Comparison of ENCODE assay signal across 9 cellular contexts in genomic region chr15:51917493-51917892, GRCh38. TPM values are rescaled to one million over a fixed set of nuclear protein-coding genes. Genes with fewer than 3 reads are reported as not detected.
A peak's percentile ranks its signal among the peaks of the same experiment; 100 is the strongest.
DNase-seq lines count a peak whose midpoint lies in the region; ATAC-seq and TF ChIP-seq lines count a peak whose summit lies in the region.
"Had no signal": no experiment of that assay in that cellular context is flagged by ENCODE, and none has a peak within 500 bp of the region (broad histone marks: within the 10 kb centered on the region; RNA-seq: fewer than 3 reads in every experiment).

No MANE protein-coding gene starts in this region.

- DNase-seq in ELR (ENCODE audit: low read depth) (peak; percentile 56), NCI-H69 (lab: John Stamatoyannopoulos, UW) (peak; percentile 70), endothelial cell (ENCODE audit: low spot score) (peak; percentile 17), inferior parietal cortex (ENCODE audit: extremely low spot score) (no peak), COLO829 (ENCODE audit: low spot score) (no peak)
- no peak for DNase-seq in stimulated activated CD8-positive, alpha-beta memory T cell treated with anti-CD3 and anti-CD28 coated beads, Interleukin-4, amount 100 ng/mL, for 48 hours

- no peaks in the 10 kb centered on the region for H3K9me3 Mint-ChIP-seq in endothelial cell (ENCODE audit: unreplicated experiment)
- H3K9me3 Mint-ChIP-seq: naive thymus-derived CD4-positive, alpha-beta T cell had no signal

- no peak overlapping the region for H3K4me3 Mint-ChIP-seq in endothelial cell (ENCODE audit: unreplicated experiment)
- H3K4me3 Mint-ChIP-seq: naive thymus-derived CD4-positive, alpha-beta T cell had no signal

- no peak overlapping the region for H3K27ac ChIP-seq in 22Rv1

- no peaks in the 10 kb centered on the region for H3K4me1 Mint-ChIP-seq in endothelial cell (ENCODE audit: unreplicated experiment)
- H3K4me1 Mint-ChIP-seq: naive thymus-derived CD4-positive, alpha-beta T cell had no signal

- no peak overlapping the region for H3K27ac Mint-ChIP-seq in endothelial cell (ENCODE audit: unreplicated experiment)
- H3K27ac Mint-ChIP-seq: naive thymus-derived CD4-positive, alpha-beta T cell had no signal

- ATAC-seq in GM19324 (IDR thresholded peaks at IDR 0.05; ENCODE audit: low FRiP score, unreplicated experiment) = no peak
- ATAC-seq: naive thymus-derived CD4-positive, alpha-beta T cell had no signal

- TF ChIP-seq CTCF in 22Rv1 (IDR thresholded peaks at IDR 0.05) = peak; percentile 64
- TF ChIP-seq CTCF in endothelial cell (IDR thresholded peaks at IDR 0.05; ENCODE audit: unreplicated experiment) = no peak

- peaks cover 3% of the 10 kb centered on the region for H3K27me3 Mint-ChIP-seq in endothelial cell (ENCODE audit: unreplicated experiment)
- H3K27me3 Mint-ChIP-seq: naive thymus-derived CD4-positive, alpha-beta T cell had no signal

- H3K36me3 Mint-ChIP-seq in endothelial cell (ENCODE audit: low read depth, unreplicated experiment) = peaks cover 8% of the 10 kb centered on the region

RNA-seq across cellular contexts. Expression of gene LEO1, which starts 54.1 kb away (rescaled TPM):
- total RNA-seq in endothelial cell (ENCODE audit: unreplicated experiment) = 25.5 TPM

Comparison
In these comparisons a context has a peak if more than half of its experiments do, and no peak if none do; other contexts are left out.
1. DNase-seq: peak in ELR (single experiment), NCI-H69 (single experiment) and endothelial cell (single experiment); none in inferior parietal cortex (single experiment), COLO829 (single experiment) and stimulated activated CD8-positive, alpha-beta memory T cell treated with anti-CD3 and anti-CD28 coated beads, Interleukin-4, amount 100 ng/mL, for 48 hours (single experiment).